ENCODE assay signal across 27 cellular contexts in the genomic region with DNA sequence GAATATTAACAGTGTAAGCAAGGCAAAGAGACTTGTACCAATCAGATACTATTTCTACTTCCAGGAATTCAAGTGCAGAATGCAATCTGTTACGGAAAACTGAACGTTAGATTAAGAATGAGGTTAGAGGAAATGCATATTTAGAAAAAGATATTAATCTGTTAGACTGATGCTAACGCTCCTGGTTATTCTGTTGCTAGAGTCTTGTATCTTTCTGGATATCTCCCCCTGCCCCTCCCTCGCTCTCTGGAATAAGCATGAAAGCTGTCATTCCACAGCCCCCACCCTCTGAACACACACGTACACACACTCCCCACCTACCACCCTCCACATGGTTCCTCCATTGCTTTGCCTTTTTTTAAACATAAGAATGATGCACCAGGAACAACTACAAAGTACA. TPM values are rescaled to one million over a fixed set of nuclear protein-coding genes. Genes with fewer than 3 reads are reported as not detected.
"Had no signal": no experiment of that assay in that cellular context is flagged by ENCODE, and none has a peak within 500 bp of the region (broad histone marks: within the 10 kb centered on the region; RNA-seq: fewer than 3 reads in every experiment).

No MANE protein-coding gene starts in this region.

- H3K9me3 ChIP-seq: MG63 had no signal

- ATAC-seq: activated T-cell treated with anti-CD3 and anti-CD28 coated beads, Interleukin-2, amount 50 U/mL, for 4 hours; PC-3; T-cell had no signal

- H3K36me3 Mint-ChIP-seq: activated CD4-positive, alpha-beta memory T cell treated with anti-CD3 and anti-CD28 coated beads for 36 hours; activated naive CD8-positive, alpha-beta T cell; T-cell had no signal

- H3K27me3 Mint-ChIP-seq: activated CD4-positive, alpha-beta memory T cell treated with anti-CD3 and anti-CD28 coated beads for 36 hours; activated CD4-positive, alpha-beta T cell treated with anti-CD3 and anti-CD28 coated beads, Interleukin-2, amount 10 ng/mL, durations not matched to agents 7 days and 5 days; activated naive CD8-positive, alpha-beta T cell; T-cell had no signal

- H3K36me3 ChIP-seq: brain microvascular endothelial cell, cardiac muscle cell, MG63 had no signal

- H3K27me3 ChIP-seq: brain microvascular endothelial cell, cardiac muscle cell, MG63 had no signal

- DNase-seq: activated CD4-positive, alpha-beta memory T cell treated with anti-CD3 and anti-CD28 coated beads for 36 hours; activated CD4-positive, alpha-beta T cell treated with anti-CD3 and anti-CD28 coated beads, Interleukin-2, amount 10 ng/mL, durations not matched to agents 7 days and 5 days; activated CD4-positive, CD25-positive, alpha-beta regulatory T cell; activated CD8-positive, alpha-beta memory T cell treated with anti-CD3 and anti-CD28 coated beads for 24 hours; activated gamma-delta T cell; activated naive CD4-positive, alpha-beta T cell treated with anti-CD3 and anti-CD28 coated beads for 36 hours; activated T-cell treated with anti-CD3 and anti-CD28 coated beads, Interleukin-2, amount 50 U/mL, for 4 hours; amygdala; brain microvascular endothelial cell; MG63; MV-4-11; NCI-H1092 treated with DMSO at 0.1 percent for 48 hours; NCI-H1417 treated with DMSO at 0.1 percent for 48 hours; NCI-H1694 treated with DMSO at 0.1 percent for 48 hours; NCI-H2029 treated with DMSO at 0.1 percent for 48 hours; NCI-H345; NCI-H510A; NCI-H526 treated with DMSO at 0.1 percent for 48 hours; NK-92 treated with Interleukin-12 subunit alpha and Interleukin-12 subunit beta, amount 100 ng/mL, for 24 hours; PC-3; SHP77 treated with DMSO at 0.1 percent for 48 hours; T-cell; T-helper 2 cell; T1000 had no signal

- H3K9me3 Mint-ChIP-seq: activated CD4-positive, alpha-beta memory T cell treated with anti-CD3 and anti-CD28 coated beads for 36 hours; activated CD4-positive, alpha-beta T cell treated with anti-CD3 and anti-CD28 coated beads, Interleukin-2, amount 10 ng/mL, durations not matched to agents 7 days and 5 days; activated naive CD4-positive, alpha-beta T cell treated with anti-CD3 and anti-CD28 coated beads for 36 hours; activated T-cell treated with anti-CD3 and anti-CD28 coated beads, Interleukin-2, amount 50 U/mL, for 4 hours had no signal

- H3K27ac ChIP-seq: brain microvascular endothelial cell, VCaP had no signal

- H3K4me3 Mint-ChIP-seq: activated CD4-positive, alpha-beta memory T cell treated with anti-CD3 and anti-CD28 coated beads for 36 hours; activated CD4-positive, alpha-beta T cell treated with anti-CD3 and anti-CD28 coated beads, Interleukin-2, amount 10 ng/mL, durations not matched to agents 7 days and 5 days; activated naive CD4-positive, alpha-beta T cell treated with anti-CD3 and anti-CD28 coated beads for 36 hours; activated naive CD8-positive, alpha-beta T cell; activated T-cell treated with anti-CD3 and anti-CD28 coated beads, Interleukin-2, amount 50 U/mL, for 4 hours; T-cell had no signal

- H3K4me1 Mint-ChIP-seq: activated CD4-positive, alpha-beta T cell treated with anti-CD3 and anti-CD28 coated beads, Interleukin-2, amount 10 ng/mL, durations not matched to agents 7 days and 5 days; T-cell had no signal

- H3K27ac Mint-ChIP-seq: activated CD4-positive, alpha-beta memory T cell treated with anti-CD3 and anti-CD28 coated beads for 36 hours; activated CD4-positive, alpha-beta T cell treated with anti-CD3 and anti-CD28 coated beads, Interleukin-2, amount 10 ng/mL, durations not matched to agents 7 days and 5 days; activated naive CD4-positive, alpha-beta T cell treated with anti-CD3 and anti-CD28 coated beads for 36 hours; activated naive CD8-positive, alpha-beta T cell; T-cell had no signal

- H3K4me3 ChIP-seq: cardiac muscle cell, MG63 had no signal

RNA-seq across cellular contexts. Expression of gene FIGN, which starts 24.1 kb away (rescaled TPM):
- total RNA-seq: activated CD4-positive, alpha-beta memory T cell treated with anti-CD3 and anti-CD28 coated beads for 36 hours; activated CD4-positive, alpha-beta T cell treated with anti-CD3 and anti-CD28 coated beads, Interleukin-2, amount 10 ng/mL, durations not matched to agents 7 days and 5 days; activated naive CD4-positive, alpha-beta T cell treated with anti-CD3 and anti-CD28 coated beads for 36 hours; activated T-cell treated with anti-CD3 and anti-CD28 coated beads, Interleukin-2, amount 50 U/mL, for 4 hours had no signal
